ENCODE assay signal across 12 cellular contexts in the genomic region with DNA sequence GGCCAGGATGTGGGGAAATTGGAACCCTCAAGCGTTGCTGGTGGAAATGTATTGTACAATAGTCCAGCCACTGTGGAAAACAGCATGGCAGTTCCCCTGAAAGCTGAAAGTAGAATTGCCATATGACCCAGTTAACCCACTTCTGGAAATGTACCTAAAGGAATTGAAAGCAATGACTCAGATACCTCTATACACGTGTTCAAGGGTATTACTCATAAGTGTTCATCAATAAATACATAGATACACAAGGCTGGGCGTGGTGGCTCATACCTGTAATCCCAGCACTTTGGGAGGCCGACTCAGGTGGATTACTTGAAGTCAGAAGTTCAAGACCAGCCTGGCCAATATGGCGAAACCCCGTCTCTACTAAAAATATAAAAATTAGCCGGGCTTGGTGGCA.
"Had no signal": no experiment of that assay in that cellular context is flagged by ENCODE, and none has a peak within 500 bp of the region (broad histone marks: within the 10 kb centered on the region; RNA-seq: fewer than 3 reads in every experiment).

No MANE protein-coding gene starts in this region.

- H3K27ac ChIP-seq: brain microvascular endothelial cell, dorsolateral prefrontal cortex, heart left ventricle, left ventricle myocardium inferior, uterus had no signal

- H3K27ac Mint-ChIP-seq: activated naive CD8-positive, alpha-beta T cell treated with anti-CD3 and anti-CD28 coated beads for 36 hours; nephron had no signal

- H3K36me3 ChIP-seq: brain microvascular endothelial cell, heart left ventricle, left ventricle myocardium inferior, uterus had no signal

- H3K36me3 Mint-ChIP-seq: activated naive CD8-positive, alpha-beta T cell treated with anti-CD3 and anti-CD28 coated beads for 36 hours had no signal

- H3K27me3 ChIP-seq: brain microvascular endothelial cell, uterus had no signal

- H3K4me1 Mint-ChIP-seq: activated naive CD8-positive, alpha-beta T cell treated with anti-CD3 and anti-CD28 coated beads for 36 hours; nephron had no signal

- DNase-seq: activated gamma-delta T cell; activated naive CD8-positive, alpha-beta T cell treated with anti-CD3 and anti-CD28 coated beads for 36 hours; activated T-cell treated with anti-CD3 and anti-CD28 coated beads, Interleukin-2, amount 50 U/mL, for 1 hour; brain microvascular endothelial cell; dorsolateral prefrontal cortex; heart left ventricle; left ventricle myocardium inferior; mesendoderm; stimulated activated CD4-positive, alpha-beta T cell treated with anti-CD3 and anti-CD28 coated beads, Interleukin-4, amount 100 ng/mL, for 1 hour; T1000; uterus had no signal

- H3K9me3 Mint-ChIP-seq: activated naive CD8-positive, alpha-beta T cell treated with anti-CD3 and anti-CD28 coated beads for 36 hours; nephron had no signal

- H3K4me3 ChIP-seq: dorsolateral prefrontal cortex, heart left ventricle, left ventricle myocardium inferior, uterus had no signal

- H3K4me3 Mint-ChIP-seq: activated naive CD8-positive, alpha-beta T cell treated with anti-CD3 and anti-CD28 coated beads for 36 hours; nephron had no signal

- ATAC-seq: heart left ventricle had no signal

- H3K9me3 ChIP-seq: heart left ventricle, left ventricle myocardium inferior, uterus had no signal

- H3K4me1 ChIP-seq: left ventricle myocardium inferior, uterus had no signal
